ENCODE assay signal across 14 cellular contexts in genomic region chr6:167103041-167103816, GRCh38. TPM values are rescaled to one million over a fixed set of nuclear protein-coding genes. Genes with fewer than 3 reads are reported as not detected.
DNase-seq lines count a peak whose midpoint lies in the region; ATAC-seq, FAIRE-seq and TF ChIP-seq lines count a peak whose summit lies in the region.
"Had no signal": no experiment of that assay in that cellular context is flagged by ENCODE, and none has a peak within 500 bp of the region (broad histone marks: within the 10 kb centered on the region; RNA-seq: fewer than 3 reads in every experiment).

No MANE protein-coding gene starts in this region.

- H3K4me1 ChIP-seq in ascending aorta, result no peaks in the 10 kb centered on the region
- H3K4me1 ChIP-seq: thyroid gland had no signal

- H3K9me3 ChIP-seq in ascending aorta, result no peaks in the 10 kb centered on the region
- H3K9me3 ChIP-seq: thyroid gland had no signal

- ATAC-seq in GM21381 (IDR thresholded peaks at IDR 0.05; ENCODE audit: unreplicated experiment), result peak; percentile 97
- ATAC-seq in HG03139 (IDR thresholded peaks at IDR 0.05; ENCODE audit: unreplicated experiment), result peak; percentile 95
- peak; percentile 30 for ATAC-seq in activated naive CD8-positive, alpha-beta T cell treated with anti-CD3 and anti-CD28 coated beads, Interleukin-2, amount 50 U/mL, for 24 hours
- ATAC-seq: left lobe of liver had no signal

- H3K27ac ChIP-seq in ascending aorta, result no peak overlapping the region
- H3K27ac ChIP-seq: thyroid gland had no signal

- H3K36me3 Mint-ChIP-seq in activated naive CD8-positive, alpha-beta T cell treated with anti-CD3 and anti-CD28 coated beads, Interleukin-2, amount 50 U/mL, for 24 hours (ENCODE audit: low read depth), result no peaks in the 10 kb centered on the region

- no peaks in the 10 kb centered on the region for H3K9me3 Mint-ChIP-seq in activated naive CD8-positive, alpha-beta T cell treated with anti-CD3 and anti-CD28 coated beads, Interleukin-2, amount 50 U/mL, for 24 hours

- intact Hi-C loops in ascending aorta (cut with DNase I), result no loop called here

- H3K36me3 ChIP-seq in ascending aorta, result no peaks in the 10 kb centered on the region
- H3K36me3 ChIP-seq: thyroid gland had no signal

- DNase-seq in GM18507 (ENCODE audit: extremely low spot score, insufficient read length, low read depth) (no peak), DMS153 (lab: John Stamatoyannopoulos, UW) (no peak), ascending aorta (ENCODE audit: low spot score in 2 of 2) (no peak), NCI-H187 treated with DMSO at 0.1 percent for 48 hours (lab: John Stamatoyannopoulos, UW) (no peak)
- DNase-seq in activated naive CD8-positive, alpha-beta T cell treated with anti-CD3 and anti-CD28 coated beads, Interleukin-2, amount 50 U/mL, for 24 hours, result no peak
- no peak for DNase-seq in stimulated activated naive CD4-positive, alpha-beta T cell (lab: John Stamatoyannopoulos, UW)
- DNase-seq: activated T-cell treated with anti-CD3 and anti-CD28 coated beads, Interleukin-2, amount 50 U/mL, for 1 hour; IMR-90; SHP77 treated with DMSO at 0.1 percent for 48 hours; thyroid gland had no signal

- H3K27ac Mint-ChIP-seq in activated naive CD8-positive, alpha-beta T cell treated with anti-CD3 and anti-CD28 coated beads, Interleukin-2, amount 50 U/mL, for 24 hours, result peak overlapping the region; percentile 8

- no peaks in the 10 kb centered on the region for H3K27me3 Mint-ChIP-seq in activated naive CD8-positive, alpha-beta T cell treated with anti-CD3 and anti-CD28 coated beads, Interleukin-2, amount 50 U/mL, for 24 hours

- no peak overlapping the region for H3K4me3 Mint-ChIP-seq in activated naive CD8-positive, alpha-beta T cell treated with anti-CD3 and anti-CD28 coated beads, Interleukin-2, amount 50 U/mL, for 24 hours

- no peaks in the 10 kb centered on the region for H3K27me3 ChIP-seq in ascending aorta
- H3K27me3 ChIP-seq: thyroid gland had no signal

- TF ChIP-seq CTCF in ascending aorta (IDR thresholded peaks at IDR 0.05), result no peak

- peaks cover 27% of the 10 kb centered on the region for H3K4me1 Mint-ChIP-seq in activated naive CD8-positive, alpha-beta T cell treated with anti-CD3 and anti-CD28 coated beads, Interleukin-2, amount 50 U/mL, for 24 hours

- no peak overlapping the region for H3K4me3 ChIP-seq in ascending aorta
- H3K4me3 ChIP-seq: skin epidermis, thyroid gland had no signal

- FAIRE-seq in GM18507 (lab: Jason Lieb, UNC), result peak; percentile 99

RNA-seq across cellular contexts. Expression of gene CCR6, which starts 19.7 kb away (rescaled TPM):
- not detected for total RNA-seq in ascending aorta
- total RNA-seq: IMR-90, left lobe of liver had no signal

RNA-seq across cellular contexts. Expression of gene GPR31, which starts 54.6 kb away (rescaled TPM):
- total RNA-seq in ascending aorta, result not detected
- total RNA-seq: IMR-90, left lobe of liver, thyroid gland had no signal

Comparison
In these comparisons a context has a peak if more than half of its experiments do, and no peak if none do; other contexts are left out.
1. ATAC-seq: peak in every context shown above with its lines; median percentile 97 in GM21381; 95 in HG03139; 30 in activated naive CD8-positive, alpha-beta T cell treated with anti-CD3 and anti-CD28 coated beads, Interleukin-2, amount 50 U/mL, for 24 hours.